ENCODE assay signal across 10 cellular contexts in genomic region chr3:19934098-19934566, GRCh38. TPM values are rescaled to one million over a fixed set of nuclear protein-coding genes. Genes with fewer than 3 reads are reported as not detected.
DNase-seq lines count a peak whose midpoint lies in the region; ATAC-seq lines count a peak whose summit lies in the region.
"Had no signal": no experiment of that assay in that cellular context is flagged by ENCODE, and none has a peak within 500 bp of the region (broad histone marks: within the 10 kb centered on the region; RNA-seq: fewer than 3 reads in every experiment).

Gene EFHB, minus strand, starts transcription at chr3:19934217. Its CDS starts 199 bp downstream, at chr3:19934018.

- H3K4me1 Mint-ChIP-seq in activated CD8-positive, alpha-beta T cell treated with anti-CD3 and anti-CD28 coated beads, Interleukin-2, amount 10 ng/mL, durations not matched to agents 7 days and 5 days (ENCODE audit: low read depth), result peaks cover 36% of the 10 kb centered on the region

- POLR2A ChIA-PET in activated CD8-positive, alpha-beta T cell treated with anti-CD3 and anti-CD28 coated beads, Interleukin-2, amount 10 ng/mL, durations not matched to agents 7 days and 5 days (lab: Charles Lee), result no interaction called here

- peaks cover 5% of the 10 kb centered on the region for H3K27me3 Mint-ChIP-seq in activated CD8-positive, alpha-beta T cell treated with anti-CD3 and anti-CD28 coated beads, Interleukin-2, amount 10 ng/mL, durations not matched to agents 7 days and 5 days (ENCODE audit: low read depth)

- H3K36me3 Mint-ChIP-seq in activated CD8-positive, alpha-beta T cell treated with anti-CD3 and anti-CD28 coated beads, Interleukin-2, amount 10 ng/mL, durations not matched to agents 7 days and 5 days (ENCODE audit: low read depth), result no peaks in the 10 kb centered on the region

- no peaks in the 10 kb centered on the region for H3K9me3 Mint-ChIP-seq in activated CD8-positive, alpha-beta T cell treated with anti-CD3 and anti-CD28 coated beads, Interleukin-2, amount 10 ng/mL, durations not matched to agents 7 days and 5 days (ENCODE audit: insufficient read depth)
- H3K9me3 Mint-ChIP-seq: effector memory CD8-positive, alpha-beta T cell had no signal

- no peak within 1 kb of the TSS for H3K4me3 ChIP-seq in MG63
- H3K4me3 ChIP-seq: SJSA1 had no signal

- ATAC-seq in activated CD8-positive, alpha-beta T cell treated with anti-CD3 and anti-CD28 coated beads, Interleukin-2, amount 10 ng/mL, durations not matched to agents 7 days and 5 days, result peak; percentile 47
- ATAC-seq in left lobe of liver (peak; percentile 42), HG03039 (IDR thresholded peaks at IDR 0.05; ENCODE audit: unreplicated experiment) (no peak), GM21447 (IDR thresholded peaks at IDR 0.05; ENCODE audit: unreplicated experiment) (no peak)
- ATAC-seq: effector memory CD8-positive, alpha-beta T cell had no signal

- CTCF ChIA-PET in activated CD8-positive, alpha-beta T cell treated with anti-CD3 and anti-CD28 coated beads, Interleukin-2, amount 10 ng/mL, durations not matched to agents 7 days and 5 days (lab: Charles Lee), result no interaction called here

- DNase-seq in EH (ENCODE audit: low read depth) (peak; percentile 38), MG63 (peak; percentile 9), left lobe of liver (ENCODE audit: low spot score) (no peak), foreskin melanocyte (no peak), C1 segment of cervical spinal cord (lab: John Stamatoyannopoulos, UW) (no peak)
- DNase-seq in activated CD8-positive, alpha-beta T cell treated with anti-CD3 and anti-CD28 coated beads, Interleukin-2, amount 10 ng/mL, durations not matched to agents 7 days and 5 days, result peak; percentile 44
- DNase-seq: effector memory CD8-positive, alpha-beta T cell had no signal

- H3K27me3 ChIP-seq in MG63, result no peaks in the 10 kb centered on the region
- H3K27me3 ChIP-seq: SJSA1 had no signal

- H3K36me3 ChIP-seq in MG63, result no peaks in the 10 kb centered on the region
- H3K36me3 ChIP-seq: SJSA1 had no signal

- no peaks in the 10 kb centered on the region for H3K9me3 ChIP-seq in MG63
- H3K9me3 ChIP-seq: SJSA1 had no signal

- H3K4me3 Mint-ChIP-seq in activated CD8-positive, alpha-beta T cell treated with anti-CD3 and anti-CD28 coated beads, Interleukin-2, amount 10 ng/mL, durations not matched to agents 7 days and 5 days, result no peak within 1 kb of the TSS
- H3K4me3 Mint-ChIP-seq: effector memory CD8-positive, alpha-beta T cell had no signal

- H3K27ac Mint-ChIP-seq in activated CD8-positive, alpha-beta T cell treated with anti-CD3 and anti-CD28 coated beads, Interleukin-2, amount 10 ng/mL, durations not matched to agents 7 days and 5 days, result no peak within 1 kb of the TSS
- H3K27ac Mint-ChIP-seq: effector memory CD8-positive, alpha-beta T cell had no signal

RNA-seq across cellular contexts. Expression of gene EFHB, which starts in this region (rescaled TPM):
- not detected in 2 replicates for total RNA-seq in MG63 (2014; rRNA removed; shearing (Covaris generic); ENCODE audit: low replicate concordance)
- total RNA-seq in activated CD8-positive, alpha-beta T cell treated with anti-CD3 and anti-CD28 coated beads, Interleukin-2, amount 10 ng/mL, durations not matched to agents 7 days and 5 days, result under 1 TPM in 1 of 2 experiments, not detected in 1; 0.44 TPM
- 0.48 TPM for total RNA-seq in left lobe of liver

Comparison
In these comparisons a context has a peak if more than half of its experiments do, and no peak if none do; other contexts are left out.
1. Peak in DNase-seq in MG63; RNA of the gene not detected or under 1 TPM.
2. Peak in DNase-seq and ATAC-seq in activated CD8-positive, alpha-beta T cell treated with anti-CD3 and anti-CD28 coated beads, Interleukin-2, amount 10 ng/mL, durations not matched to agents 7 days and 5 days; RNA of the gene not detected or under 1 TPM.
3. Peak in ATAC-seq in left lobe of liver; RNA of the gene not detected or under 1 TPM.